In the genomic region with DNA sequence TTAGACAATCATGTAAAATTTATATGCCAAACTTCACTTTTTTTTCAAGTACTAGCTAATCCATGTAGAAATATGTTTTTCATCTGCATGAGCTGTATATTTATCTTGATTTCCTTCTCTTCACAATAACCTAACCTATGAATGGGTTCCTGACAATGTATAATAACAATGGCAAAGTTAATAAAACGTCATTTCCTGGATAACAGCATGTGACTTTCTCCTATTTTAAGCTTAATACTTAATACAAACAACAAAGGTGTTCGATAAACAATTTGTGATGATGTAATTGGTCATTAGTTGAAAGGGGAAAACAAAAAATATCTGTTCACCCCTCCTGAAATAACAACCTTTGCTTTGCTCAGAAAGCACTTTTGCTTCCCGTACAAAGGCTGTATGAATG, we compare ENCODE assay signal across 23 cellular contexts. TPM values are rescaled to one million over a fixed set of nuclear protein-coding genes. Genes with fewer than 3 reads are reported as not detected.
DNase-seq lines count a peak whose midpoint lies in the region; FAIRE-seq and TF ChIP-seq lines count a peak whose summit lies in the region.
"Had no signal": no experiment of that assay in that cellular context is flagged by ENCODE, and none has a peak within 500 bp of the region (broad histone marks: within the 10 kb centered on the region; RNA-seq: fewer than 3 reads in every experiment).

No MANE protein-coding gene starts in this region.

- no peak for DNase-seq in GM19239 (ENCODE audit: insufficient read length, low spot score)
- DNase-seq in H9: no peak
- DNase-seq in dermis microvascular lymphatic vessel endothelial cell (ENCODE audit: low read depth in 2 of 2): peak; percentile 76 to 84
- DNase-seq in lung microvascular endothelial cell (ENCODE audit: low read depth in 2 of 2): peak; percentile 27 to 66
- no peak for DNase-seq in activated T-cell treated with anti-CD3 and anti-CD28 coated beads, Interleukin-2, amount 50 U/mL, for 1 hour
- DNase-seq in posterior cingulate gyrus: no peak
- no peak for DNase-seq in stimulated activated naive CD4-positive, alpha-beta T cell treated with Interleukin-2 at 50 U/mL for 16 hours (lab: John Stamatoyannopoulos, UW)
- DNase-seq: Calu3; CD8-positive, alpha-beta T cell; H7; IMR-90; Karpas-422; NCI-H1092; NCI-H1436 treated with DMSO at 0.1 percent for 48 hours; NCI-H2029 treated with DMSO at 0.1 percent for 48 hours; NCI-H2171 treated with DMSO at 0.1 percent for 48 hours; NCI-H446; NCI-H69; SHP77; SK-N-SH had no signal

- H3K4me1 ChIP-seq in H9 (ENCODE audit: insufficient read depth, low read length): peaks cover 31% of the 10 kb centered on the region

- FAIRE-seq in GM19239 (lab: Jason Lieb, UNC): peak; percentile 28

- no peak overlapping the region for H3K4me2 ChIP-seq in H9 (ENCODE audit: insufficient read depth, insufficient read length, low read length)
- H3K4me2 ChIP-seq: BLaER1 treated with 17β-estradiol and CSF1 and Interleukin-3, amounts not matched to agents 10 nM and 100 nM; SK-N-SH had no signal

- H3K27ac ChIP-seq in H9 (ENCODE audit: insufficient read length, low read depth, low read length): peak overlapping the region; percentile 89
- H3K27ac ChIP-seq: BLaER1 treated with 17β-estradiol and CSF1 and Interleukin-3, amounts not matched to agents 10 nM and 100 nM had no signal

- no peaks in the 10 kb centered on the region for H3K23me2 ChIP-seq in H9 (ENCODE audit: insufficient read length, low read depth, low read length, poor library complexity, severe bottlenecking)

- no peak overlapping the region for H2BK12ac ChIP-seq in H9 (ENCODE audit: insufficient read length, low read depth, low read length)

- H3K79me1 ChIP-seq in H9 (ENCODE audit: insufficient read depth, low read depth, low read length, poor library complexity, severe bottlenecking): no peaks in the 10 kb centered on the region

- H3K4ac ChIP-seq in H9 (ENCODE audit: low read depth, low read length): no peak overlapping the region

- H2BK15ac ChIP-seq in H9 (ENCODE audit: low read depth, low read length): no peak overlapping the region

- WGBS in H9 (ENCODE audit: extremely low coverage, insufficient read length, low lambda C conversion rate): no CpG with 5 or more reads among the region's 3 CpGs

- peak overlapping the region; percentile 84 to 97 (median 97) for H3K27ac Mint-ChIP-seq in H9
- H3K27ac Mint-ChIP-seq: CD8-positive, alpha-beta T cell had no signal

- H3K14ac ChIP-seq in H9 (ENCODE audit: insufficient read depth, low read length): no peak overlapping the region

- H2AK5ac ChIP-seq in H9 (ENCODE audit: insufficient read length, low read length): no peak overlapping the region

- TF ChIP-seq CTCF in H9 (conservative IDR thresholded peaks at IDR 0.05): no peak

- no peak overlapping the region for H4K8ac ChIP-seq in H9 (replicated peaks; ENCODE audit: insufficient read length, low read depth, low read length)

- no peaks in the 10 kb centered on the region for H4K20me1 ChIP-seq in H9 (ENCODE audit: control insufficient read depth, insufficient read depth, insufficient read length)
- H4K20me1 ChIP-seq: BLaER1 treated with 17β-estradiol and CSF1 and Interleukin-3, amounts not matched to agents 10 nM and 100 nM had no signal

- no peak overlapping the region for H2AFZ ChIP-seq in H9 (ENCODE audit: low read length)

- no peaks in the 10 kb centered on the region for H3K79me2 ChIP-seq in H9 (ENCODE audit: insufficient read depth, low read length)

- no peak overlapping the region for H4K91ac ChIP-seq in H9 (ENCODE audit: insufficient read length, low read depth, low read length)

- H3K23ac ChIP-seq in H9 (ENCODE audit: insufficient read length, low read depth, low read length): no peak overlapping the region

- H4K5ac ChIP-seq in H9 (ENCODE audit: insufficient read length, low read depth, low read length): no peak overlapping the region

- intact Hi-C loops in posterior cingulate gyrus (cut with DNase I): no loop called here

- no peak overlapping the region for H3T11ph ChIP-seq in H9 (ENCODE audit: low read length)

- no peak overlapping the region for H3K4me3 Mint-ChIP-seq in H9
- H3K4me3 Mint-ChIP-seq: CD8-positive, alpha-beta T cell had no signal

- H3K27me3 ChIP-seq in H9 (ENCODE audit: insufficient read depth, low read length): no peaks in the 10 kb centered on the region
- H3K27me3 ChIP-seq: BLaER1 treated with 17β-estradiol and CSF1 and Interleukin-3, amounts not matched to agents 10 nM and 100 nM had no signal

- H3K4me1 Mint-ChIP-seq in H9: peaks cover 82 to 90% of the 10 kb centered on the region in 2 experiments

- H2BK120ac ChIP-seq in H9 (ENCODE audit: low read depth, low read length, poor library complexity, severe bottlenecking): no peak overlapping the region

- H3K9me3 ChIP-seq in H9 (ENCODE audit: control insufficient read depth, low read depth, low read length): no peaks in the 10 kb centered on the region
- H3K9me3 ChIP-seq: BLaER1 treated with 17β-estradiol and CSF1 and Interleukin-3, amounts not matched to agents 10 nM and 100 nM; SK-N-SH had no signal

- H3K36me3 Mint-ChIP-seq in H9 (ENCODE audit: insufficient read depth in 1 of 3, low read depth in 3 of 3): peaks cover 21 to 56% (median 34%) of the 10 kb centered on the region in 3 experiments; a peak in 6 of 7 replicates
- H3K36me3 Mint-ChIP-seq: CD8-positive, alpha-beta T cell had no signal

- H2BK5ac ChIP-seq in H9 (ENCODE audit: insufficient read length, low read length): no peak overlapping the region

- no peaks in the 10 kb centered on the region for H3K27me3 Mint-ChIP-seq in H9 (ENCODE audit: low read depth)

- H2BK20ac ChIP-seq in H9 (ENCODE audit: low read depth, low read length, poor library complexity, severe bottlenecking): no peak overlapping the region

- no peak overlapping the region for H3K9ac ChIP-seq in H9 (ENCODE audit: extremely low read depth, insufficient read length, low read length)
- H3K9ac ChIP-seq: BLaER1 treated with 17β-estradiol and CSF1 and Interleukin-3, amounts not matched to agents 10 nM and 100 nM; SK-N-SH had no signal

- H3K9me3 Mint-ChIP-seq in H9: no peaks in the 10 kb centered on the region
- H3K9me3 Mint-ChIP-seq: CD8-positive, alpha-beta T cell had no signal

- H3K18ac ChIP-seq in H9 (ENCODE audit: insufficient read length, low read depth, low read length): no peak overlapping the region

- H3K56ac ChIP-seq in H9 (ENCODE audit: insufficient read length, low read depth, low read length): no peak overlapping the region

RNA-seq across cellular contexts. Expression of gene CD200, which starts 20.4 kb away (rescaled TPM):
- total RNA-seq in H9 (2021): 51.6 and 56.0 TPM in 2 replicates
- 3.2 and 11.8 TPM in 2 replicates for total RNA-seq in dermis microvascular lymphatic vessel endothelial cell
- 3.1 and 9.9 TPM in 2 replicates for total RNA-seq in lung microvascular endothelial cell
- total RNA-seq: Calu3, MCF 10A, OCI-LY7 had no signal

RNA-seq across cellular contexts. Expression of gene SLC9C1, which starts 59.3 kb away (rescaled TPM):
- 0.15 and 0.50 TPM in 2 replicates for total RNA-seq in H9 (2021)
- total RNA-seq in dermis microvascular lymphatic vessel endothelial cell: under 0.01 and 0.13 TPM in 2 replicates
- total RNA-seq in lung microvascular endothelial cell: under 0.01 TPM in 2 replicates
- total RNA-seq: Calu3; CD8-positive, alpha-beta T cell; IMR-90; MCF 10A; OCI-LY7 had no signal

Comparison
In these comparisons a context has a peak if more than half of its experiments do, and no peak if none do; other contexts are left out.
1. DNase-seq: peak in dermis microvascular lymphatic vessel endothelial cell (2 of 2) and lung microvascular endothelial cell (2 of 2); none in GM19239 (single experiment), H9 (single experiment), activated T-cell treated with anti-CD3 and anti-CD28 coated beads, Interleukin-2, amount 50 U/mL, for 1 hour (single experiment), posterior cingulate gyrus (0 of 10) and stimulated activated naive CD4-positive, alpha-beta T cell treated with Interleukin-2 at 50 U/mL for 16 hours (single experiment).